36 cellular contexts compared by ENCODE assay signal in genomic region chr17:68579194-68579900, GRCh38. TPM values are rescaled to one million over a fixed set of nuclear protein-coding genes. Genes with fewer than 3 reads are reported as not detected.
A peak's percentile ranks its signal among the peaks of the same experiment; 100 is the strongest.
DNase-seq lines count a peak whose midpoint lies in the region; ATAC-seq and TF ChIP-seq lines count a peak whose summit lies in the region.
"Had no signal": no experiment of that assay in that cellular context is flagged by ENCODE, and none has a peak within 500 bp of the region (broad histone marks: within the 10 kb centered on the region; RNA-seq: fewer than 3 reads in every experiment).

No MANE protein-coding gene starts in this region.

- no peak for DNase-seq in left ventricle myocardium inferior
- no peak for DNase-seq in Right ventricle myocardium inferior (ENCODE audit: missing footprints)
- no peak for DNase-seq in globus pallidus (ENCODE audit: low spot score)
- no peak for DNase-seq in AG08396 (ENCODE audit: low spot score)
- DNase-seq in NCI-H345 treated with DMSO at 0.1 percent for 48 hours (lab: John Stamatoyannopoulos, UW; ENCODE audit: unreplicated experiment), result no peak
- DNase-seq: 8988T; activated CD4-positive, alpha-beta T cell treated with anti-CD3 and anti-CD28 coated beads, Interleukin-2, amount 10 ng/mL, durations not matched to agents 24 days and 14 days; activated CD8-positive, alpha-beta memory T cell treated with anti-CD3 and anti-CD28 coated beads for 24 hours; activated naive CD4-positive, alpha-beta T cell treated with anti-CD3 and anti-CD28 coated beads, Interleukin-2, amount 50 U/mL, for 16 hours; activated T-cell treated with anti-CD3 and anti-CD28 coated beads for 4 hours; amygdala; CD4-positive, alpha-beta T cell; erythroblast; foreskin melanocyte; GOT3; heart right ventricle; mucosa of descending colon; NCI-H1092; NCI-H1694 treated with DMSO at 0.1 percent for 48 hours; NCI-H82; Peyer's patch; SJCRH30; small intestine; stimulated activated CD8-positive, alpha-beta memory T cell treated with anti-CD3 and anti-CD28 coated beads, Interleukin-4, amount 100 ng/mL, for 48 hours; stomach; SW 1271; T-helper 9 cell had no signal

- H3K27me3 ChIP-seq in left ventricle myocardium inferior (ENCODE audit: low read depth) (no peaks in the 10 kb centered on the region), liver (ENCODE audit: control insufficient read depth in 4 of 4, insufficient read depth in 4 of 4, low read length in 3 of 4) (no peaks in the 10 kb centered on the region), skeletal muscle tissue (ENCODE audit: control insufficient read depth in 3 of 3, insufficient read depth in 3 of 3, low read length in 3 of 3) (no peaks in the 10 kb centered on the region)
- H3K27me3 ChIP-seq: heart right ventricle, Peyer's patch, SJCRH30, stomach had no signal

- no peak overlapping the region for H3K4me3 ChIP-seq in left ventricle myocardium inferior
- peak overlapping the region; percentile 13 to 42 (median 35) for H3K4me3 ChIP-seq in liver (ENCODE audit: low read depth in 1 of 3, low read length in 3 of 3)
- H3K4me3 ChIP-seq in skeletal muscle tissue (ENCODE audit: low read length in 3 of 3), result no peak overlapping the region
- H3K4me3 ChIP-seq: heart right ventricle, lung, mucosa of descending colon, Peyer's patch, SJCRH30, stomach had no signal

- H3K27ac ChIP-seq in left ventricle myocardium inferior (replicated peaks) (peak overlapping the region; percentile 33), liver (ENCODE audit: low read depth in 1 of 2, low read length in 2 of 2) (peak overlapping the region; percentile 81 to 87), skeletal muscle tissue (ENCODE audit: low read depth, low read length) (peak overlapping the region; percentile 22)

- TF ChIP-seq CTCF in left ventricle myocardium inferior (IDR thresholded peaks at IDR 0.05; ENCODE audit: borderline replicate concordance) (no peak), liver (IDR thresholded peaks at IDR 0.05; ENCODE audit: low read depth, low read length, missing input control) (no peak)

- 53% methylated on average over 7 of the region's 7 CpGs for WGBS in liver

- peaks cover 14% of the 10 kb centered on the region for H3K4me1 ChIP-seq in left ventricle myocardium inferior
- H3K4me1 ChIP-seq in liver (ENCODE audit: control insufficient read depth in 4 of 4, insufficient read depth in 4 of 4, low read length in 3 of 4), result peaks cover 12 to 74% (median 54%) of the 10 kb centered on the region in 4 donors
- H3K4me1 ChIP-seq in skeletal muscle tissue (ENCODE audit: control insufficient read depth in 3 of 3, insufficient read depth in 3 of 3, low read length in 3 of 3), result peaks cover 8 to 22% (median 11%) of the 10 kb centered on the region in 3 donors
- H3K4me1 ChIP-seq: Peyer's patch had no signal

- H3K9ac ChIP-seq in liver (ENCODE audit: low read depth in 1 of 2, low read length in 2 of 2), result peak overlapping the region in 1 of 2 donors; percentile 18
- H3K9ac ChIP-seq in skeletal muscle tissue (ENCODE audit: low read depth in 1 of 3, low read length in 3 of 3), result no peak overlapping the region

- intact Hi-C loops in left ventricle myocardium inferior (cut with micrococcal nuclease), result no loop called here
- intact Hi-C loops in Right ventricle myocardium inferior (cut with DNase I), result no loop called here

- ATAC-seq in Right ventricle myocardium inferior (no peak), HG02571 (IDR thresholded peaks at IDR 0.05; ENCODE audit: unreplicated experiment) (no peak)
- ATAC-seq: natural killer cell treated with Interleukin-12 subunit alpha and Interleukin-12 subunit beta and Interleukin-15 and Interleukin-18, amount 100 ng/mL, for 72 hours had no signal

- H3K36me3 ChIP-seq in left ventricle myocardium inferior (no peaks in the 10 kb centered on the region), liver (ENCODE audit: control insufficient read depth in 4 of 4, insufficient read depth in 3 of 4, low read depth in 1 of 4, low read length in 3 of 4) (no peaks in the 10 kb centered on the region), skeletal muscle tissue (ENCODE audit: control insufficient read depth in 3 of 3, insufficient read depth in 3 of 3, low read length in 3 of 3) (no peaks in the 10 kb centered on the region)
- H3K36me3 ChIP-seq: Peyer's patch, SJCRH30, stomach had no signal

- TF ChIP-seq RAD21 in liver (IDR thresholded peaks at IDR 0.05), result no peak

- peaks cover 5% of the 10 kb centered on the region for H3K9me3 ChIP-seq in left ventricle myocardium inferior (replicated peaks)
- H3K9me3 ChIP-seq in liver (ENCODE audit: control insufficient read depth in 4 of 4, low read length in 3 of 4), result no peaks in the 10 kb centered on the region
- no peaks in the 10 kb centered on the region for H3K9me3 ChIP-seq in skeletal muscle tissue (ENCODE audit: control insufficient read depth in 3 of 3, low read length in 3 of 3)
- H3K9me3 ChIP-seq: mucosa of descending colon, Peyer's patch, stomach had no signal

TF ChIP-seq in liver, 16 proteins besides CTCF, POLR2A, EP300 and RAD21:
- no peak for TF ChIP-seq ZBTB33 (IDR thresholded peaks at IDR 0.05)
- no peak for TF ChIP-seq FOXA1 (IDR thresholded peaks at IDR 0.05)
- peak; percentile 8 for TF ChIP-seq YY1 (IDR thresholded peaks at IDR 0.05)
- peak; percentile 18 for TF ChIP-seq HNF4G (IDR thresholded peaks at IDR 0.05)
- peak; percentile 49 for TF ChIP-seq ATF3 (IDR thresholded peaks at IDR 0.05)
- TF ChIP-seq REST (IDR thresholded peaks at IDR 0.05), result peak; percentile 26
- TF ChIP-seq HNF4A (conservative IDR thresholded peaks at IDR 0.05), result peak; percentile 87 to 88
- TF ChIP-seq FOXA2 (IDR thresholded peaks at IDR 0.05), result no peak
- TF ChIP-seq MAX (IDR thresholded peaks at IDR 0.05), result no peak
- TF ChIP-seq RXRA (IDR thresholded peaks at IDR 0.05), result peak; percentile 85 to 88
- TF ChIP-seq EGR1 (IDR thresholded peaks at IDR 0.05; ENCODE audit: low read depth in 2 of 2), result no peak
- TF ChIP-seq SP1 (IDR thresholded peaks at IDR 0.05), result peak; percentile 58
- no peak for TF ChIP-seq GABPA (IDR thresholded peaks at IDR 0.05 in 1 of 2, conservative IDR thresholded peaks at IDR 0.05 in 1 of 2)
- no peak for TF ChIP-seq NR2F2 (IDR thresholded peaks at IDR 0.05)
- TF ChIP-seq JUND (IDR thresholded peaks at IDR 0.05), result peak; percentile 47 to 86
- peak; percentile 40 for TF ChIP-seq TAF1 (conservative IDR thresholded peaks at IDR 0.05)

RNA-seq across cellular contexts. Expression of gene FAM20A, which starts 21.8 kb away (rescaled TPM):
- total RNA-seq in left ventricle myocardium inferior (2.9 TPM), Right ventricle myocardium inferior (4.6 TPM), liver (10 to 100 TPM; 14.9 to 72.0 TPM), skeletal muscle tissue (5.2 TPM)
- polyA plus RNA-seq in liver, result 10 to 100 TPM; 54.4 to 62.8 TPM
- total RNA-seq: activated CD4-positive, alpha-beta T cell treated with anti-CD3 and anti-CD28 coated beads, Interleukin-2, amount 10 ng/mL, durations not matched to agents 24 days and 14 days; activated T-helper 2 cell treated with anti-CD3 and anti-CD28 coated beads, Interferon-gamma antibody, Interleukin-2, Interleukin-4, amounts not matched to agents 10 μg/mL and 5 μg/mL and 100 μg/mL, durations not matched to agents 14 hours and 24 hours and 36 hours; CD4-positive, alpha-beta T cell; chondrocyte; natural killer cell treated with Interleukin-12 subunit alpha and Interleukin-12 subunit beta and Interleukin-15 and Interleukin-18, amount 100 ng/mL, for 72 hours; osteocyte had no signal
- polyA plus RNA-seq: keratinocyte had no signal

Comparison
In these comparisons a context has a peak if more than half of its experiments do, and no peak if none do; other contexts are left out.
1. H3K27ac ChIP-seq: peak in every context shown above with its lines; median percentile 84 in liver; 33 in left ventricle myocardium inferior; 22 in skeletal muscle tissue.
2. H3K4me3 ChIP-seq: peak in liver (3 of 3); none in left ventricle myocardium inferior (single experiment) and skeletal muscle tissue (0 of 3).